ENCODE assay signal across 9 cellular contexts in the genomic region with DNA sequence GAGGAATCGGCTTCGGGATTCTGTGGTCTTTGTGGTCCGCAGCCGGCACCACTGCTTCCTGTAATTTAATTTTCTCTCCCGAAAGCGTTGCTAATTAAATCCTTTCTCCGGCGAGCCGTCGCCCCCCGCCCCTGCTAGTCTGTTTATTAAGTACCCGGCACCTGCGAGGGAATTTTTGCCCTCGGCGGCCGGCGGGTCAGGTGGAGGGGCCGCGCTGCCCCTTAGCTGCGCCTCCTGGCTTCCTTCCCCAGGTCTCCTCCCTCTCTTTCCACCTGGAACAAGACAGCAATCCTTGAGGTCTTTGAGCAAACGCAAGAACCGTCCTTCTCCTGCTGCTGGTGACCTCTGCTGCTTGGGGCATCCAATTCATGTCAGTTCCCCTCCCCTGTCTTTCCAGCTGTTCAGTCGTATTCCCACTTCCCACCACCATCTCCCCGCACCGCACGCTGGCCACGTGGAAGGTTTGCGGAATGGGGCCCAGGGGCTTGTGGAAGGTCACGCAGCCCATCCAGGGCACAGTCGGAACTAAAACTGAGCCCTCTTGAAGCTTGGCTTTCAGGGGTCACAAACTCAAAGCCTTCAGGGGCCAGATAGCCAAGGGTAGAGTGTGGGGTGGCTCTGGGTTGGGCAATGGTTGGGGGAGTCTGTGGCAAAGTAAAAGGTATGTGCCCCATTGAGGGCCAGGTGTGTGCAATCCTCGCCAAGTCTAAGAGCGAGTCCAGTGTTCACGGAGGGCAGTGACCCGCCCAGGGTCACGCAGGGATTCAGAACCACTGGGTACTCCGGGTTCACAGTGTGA. TPM values are rescaled to one million over a fixed set of nuclear protein-coding genes. Genes with fewer than 3 reads are reported as not detected.
A peak's percentile ranks its signal among the peaks of the same experiment; 100 is the strongest.
DNase-seq lines count a peak whose midpoint lies in the region; ATAC-seq, FAIRE-seq and TF ChIP-seq lines count a peak whose summit lies in the region.
"Had no signal": no experiment of that assay in that cellular context is flagged by ENCODE, and none has a peak within 500 bp of the region (broad histone marks: within the 10 kb centered on the region; RNA-seq: fewer than 3 reads in every experiment).

No MANE protein-coding gene starts in this region.

- no peak for TF ChIP-seq POLR2A in transverse colon (IDR thresholded peaks at IDR 0.05)

- peaks cover 6% of the 10 kb centered on the region for H4K20me1 ChIP-seq in astrocyte (ENCODE audit: insufficient read depth, low read length)

- H3K36me3 ChIP-seq in astrocyte (ENCODE audit: insufficient read depth, low read length) (no peaks in the 10 kb centered on the region), mesenchymal stem cell (ENCODE audit: control insufficient read depth in 1 of 2, insufficient read depth in 2 of 2, low read depth in 1 of 2, low read length in 2 of 2) (no peaks in the 10 kb centered on the region), transverse colon (no peaks in the 10 kb centered on the region)
- H3K36me3 ChIP-seq: adrenal gland had no signal

- no peaks in the 10 kb centered on the region for H3K9me3 Mint-ChIP-seq in activated T-cell treated with anti-CD3 and anti-CD28 coated beads, Interleukin-2, amount 50 U/mL, for 72 hours
- H3K9me3 Mint-ChIP-seq in astrocyte (ENCODE audit: unreplicated experiment): peaks cover 4% of the 10 kb centered on the region

- no peak overlapping the region for H3K14ac ChIP-seq in mesenchymal stem cell (ENCODE audit: low read length in 2 of 2)

- H2BK120ac ChIP-seq in mesenchymal stem cell (ENCODE audit: low read depth, low read length): no peak overlapping the region

- H3K27ac ChIP-seq in astrocyte (ENCODE audit: low read depth, low read length): no peak overlapping the region
- no peak overlapping the region for H3K27ac ChIP-seq in mesenchymal stem cell (ENCODE audit: low read length, poor library complexity, severe bottlenecking)
- no peak overlapping the region for H3K27ac ChIP-seq in transverse colon
- H3K27ac ChIP-seq: adrenal gland had no signal

- H3K79me2 ChIP-seq in astrocyte (ENCODE audit: insufficient read depth, low read length): no peaks in the 10 kb centered on the region

- intact Hi-C loops in transverse colon (cut with DNase I; ENCODE audit: low total_unique reads): no loop called here

- no peak overlapping the region for H2BK15ac ChIP-seq in mesenchymal stem cell (ENCODE audit: low read depth, poor library complexity, severe bottlenecking)

- FAIRE-seq in astrocyte (lab: Jason Lieb, UNC): no peak

- no peak overlapping the region for H4K91ac ChIP-seq in mesenchymal stem cell (ENCODE audit: low read length)

- in situ Hi-C loops in transverse colon (cut with MboI; ENCODE audit: low pct_ligation_motif_present in 1 of 4, low pct_unique_long_range_greater_than_20kb in 1 of 4, low sequenced_read_pairs in 3 of 4): loop anchor here in 1 of 4 donors (25.0 kb wide), 1 partner anchor 187 kb away; the partner anchor contains the start of genes GSTZ1 and POMT2

- H3K4me2 ChIP-seq in astrocyte (ENCODE audit: low read length) (peak overlapping the region; percentile 91), mesenchymal stem cell (ENCODE audit: low read length, poor library complexity, severe bottlenecking) (peak overlapping the region; percentile 80)

- no peak for TF ChIP-seq CTCF in astrocyte (IDR thresholded peaks at IDR 0.05; ENCODE audit: insufficient read depth, low read depth, low read length)
- no peak for TF ChIP-seq CTCF in transverse colon (IDR thresholded peaks at IDR 0.05)

- WGBS in mesenchymal stem cell: 40% methylated on average over 36 of the region's 36 CpGs
- WGBS in transverse colon (ENCODE audit: low coverage in 1 of 2), 2 donors: 30 to 93% methylated on average over 3 to 36 of the region's 36 CpGs

- no peak overlapping the region for H3K18ac ChIP-seq in mesenchymal stem cell (ENCODE audit: low read depth in 1 of 2, low read length in 2 of 2)

- H4K8ac ChIP-seq in mesenchymal stem cell (ENCODE audit: low read length): no peak overlapping the region

- H3K4ac ChIP-seq in mesenchymal stem cell (ENCODE audit: low read depth in 1 of 2, low read length in 2 of 2): no peak overlapping the region

- TF ChIP-seq EP300 in transverse colon (IDR thresholded peaks at IDR 0.05; ENCODE audit: low read depth): no peak

- H3K9me3 ChIP-seq in astrocyte (ENCODE audit: insufficient read depth, low read depth, low read length) (no peaks in the 10 kb centered on the region), mesenchymal stem cell (ENCODE audit: control insufficient read depth, low read length) (no peaks in the 10 kb centered on the region), transverse colon (no peaks in the 10 kb centered on the region)
- H3K9me3 ChIP-seq: adrenal gland had no signal

- peaks cover 10% of the 10 kb centered on the region for H3K4me1 ChIP-seq in astrocyte (ENCODE audit: insufficient read depth, low read length)
- H3K4me1 ChIP-seq in mesenchymal stem cell (ENCODE audit: control insufficient read depth, insufficient read depth, low read depth, low read length): peaks cover 10% of the 10 kb centered on the region
- peaks cover 28 to 49% (median 38%) of the 10 kb centered on the region in 4 donors for H3K4me1 ChIP-seq in transverse colon

- no peak overlapping the region for H2BK12ac ChIP-seq in mesenchymal stem cell (ENCODE audit: low read length in 2 of 2)

- no peak overlapping the region for H2BK5ac ChIP-seq in mesenchymal stem cell (ENCODE audit: low read depth, low read length, poor library complexity, severe bottlenecking)

- peak overlapping the region in 1 of 2 experiments; percentile 40 for H3K23ac ChIP-seq in mesenchymal stem cell (ENCODE audit: low read length in 2 of 2)

- no peak overlapping the region for H3K9ac ChIP-seq in astrocyte (ENCODE audit: low read length)
- H3K9ac ChIP-seq in mesenchymal stem cell (ENCODE audit: low read length): peak overlapping the region; percentile 45

- no peaks in the 10 kb centered on the region for H3K36me3 Mint-ChIP-seq in activated T-cell treated with anti-CD3 and anti-CD28 coated beads, Interleukin-2, amount 50 U/mL, for 72 hours (ENCODE audit: insufficient read depth in 2 of 2)
- H3K36me3 Mint-ChIP-seq in astrocyte (ENCODE audit: low read depth, unreplicated experiment): peaks cover 17% of the 10 kb centered on the region

- H2AFZ ChIP-seq in astrocyte (ENCODE audit: low read depth, low read length) (no peak overlapping the region), mesenchymal stem cell (ENCODE audit: low read depth, low read length) (no peak overlapping the region)

- peaks cover 31% of the 10 kb centered on the region for H3K4me1 Mint-ChIP-seq in activated T-cell treated with anti-CD3 and anti-CD28 coated beads, Interleukin-2, amount 50 U/mL, for 72 hours (ENCODE audit: low read depth)
- H3K4me1 Mint-ChIP-seq in astrocyte (ENCODE audit: low read depth, unreplicated experiment): peaks cover 9% of the 10 kb centered on the region

- peaks cover 30% of the 10 kb centered on the region for H3K27me3 Mint-ChIP-seq in activated T-cell treated with anti-CD3 and anti-CD28 coated beads, Interleukin-2, amount 50 U/mL, for 72 hours (ENCODE audit: low read depth)
- peaks cover 43% of the 10 kb centered on the region for H3K27me3 Mint-ChIP-seq in astrocyte (ENCODE audit: low read depth, unreplicated experiment)

- no peak for ATAC-seq in activated T-cell treated with anti-CD3 and anti-CD28 coated beads, Interleukin-2, amount 50 U/mL, for 72 hours (replicated peaks in 1 of 2)

- DNase-seq in activated T-cell treated with anti-CD3 and anti-CD28 coated beads, Interleukin-2, amount 50 U/mL, for 72 hours: no peak
- no peak for DNase-seq in activated T-cell treated with anti-CD3 and anti-CD28 coated beads, Interleukin-2, amount 50 U/mL, for 48 hours
- DNase-seq in astrocyte (ENCODE audit: low read depth) (no peak), mesenchymal stem cell (no peak), transverse colon (no peak), CD1c-positive myeloid dendritic cell (ENCODE audit: extremely low spot score) (no peak), ureter (ENCODE audit: low spot score) (no peak), HuH-7 (ENCODE audit: low spot score) (no peak)

- no peaks in the 10 kb centered on the region for H3K79me1 ChIP-seq in mesenchymal stem cell (replicated peaks; ENCODE audit: low read length, poor library complexity, severe bottlenecking)

- H3K4me3 ChIP-seq in astrocyte (ENCODE audit: insufficient read depth, low read depth, low read length): peak overlapping the region; percentile 47
- H3K4me3 ChIP-seq in mesenchymal stem cell (ENCODE audit: insufficient read depth in 1 of 2, low read depth in 1 of 2, low read length in 2 of 2): peak overlapping the region in 1 of 2 experiments; percentile 81
- peak overlapping the region; percentile 25 to 59 (median 40) for H3K4me3 ChIP-seq in transverse colon

- no peak overlapping the region for H2AK5ac ChIP-seq in mesenchymal stem cell (ENCODE audit: low read length, severe bottlenecking)

- no peak overlapping the region for H3K27ac Mint-ChIP-seq in activated T-cell treated with anti-CD3 and anti-CD28 coated beads, Interleukin-2, amount 50 U/mL, for 72 hours
- H3K27ac Mint-ChIP-seq in astrocyte (ENCODE audit: unreplicated experiment): no peak overlapping the region

- H3K27me3 ChIP-seq in astrocyte (ENCODE audit: insufficient read depth, low read length): peaks cover 22% of the 10 kb centered on the region
- peaks cover 63 to 75% of the 10 kb centered on the region in 2 experiments for H3K27me3 ChIP-seq in mesenchymal stem cell (ENCODE audit: control insufficient read depth in 1 of 2, insufficient read depth in 1 of 2, low read length in 2 of 2)
- peaks cover 14% of the 10 kb centered on the region for H3K27me3 ChIP-seq in transverse colon
- H3K27me3 ChIP-seq: adrenal gland had no signal

- peak overlapping the region; percentile 77 to 80 for H3K4me3 Mint-ChIP-seq in activated T-cell treated with anti-CD3 and anti-CD28 coated beads, Interleukin-2, amount 50 U/mL, for 72 hours
- no peak overlapping the region for H3K4me3 Mint-ChIP-seq in astrocyte (ENCODE audit: unreplicated experiment)

RNA-seq across cellular contexts. Expression of gene ZDHHC22, which starts 16.1 kb away (rescaled TPM):
- total RNA-seq in activated T-cell treated with anti-CD3 and anti-CD28 coated beads, Interleukin-2, amount 50 U/mL, for 72 hours: not detected
- total RNA-seq in astrocyte (0.50 and 0.52 TPM in 2 replicates), transverse colon (under 1 TPM in 1 of 4 donors, not detected in 3; 0.14 TPM), ureter (not detected)
- not detected for polyA plus RNA-seq in mesenchymal stem cell (2013, experiment 1 of 2)
- polyA plus RNA-seq in mesenchymal stem cell (2013, experiment 2 of 2): not detected

RNA-seq across cellular contexts. Expression of gene CIPC, which starts 27.4 kb away (rescaled TPM):
- total RNA-seq in activated T-cell treated with anti-CD3 and anti-CD28 coated beads, Interleukin-2, amount 50 U/mL, for 72 hours: 1 to 10 TPM; 5.1 to 6.4 TPM
- total RNA-seq in astrocyte (16.7 and 20.2 TPM in 2 replicates), transverse colon (10 to 100 TPM; 30.8 to 97.1 (median 67.8) TPM), ureter (39.5 TPM)
- 8.8 TPM for polyA plus RNA-seq in mesenchymal stem cell (2013, experiment 1 of 2)
- polyA plus RNA-seq in mesenchymal stem cell (2013, experiment 2 of 2): 8.8 TPM

RNA-seq across cellular contexts. Expression of gene TMEM63C, which starts 56.1 kb away (rescaled TPM):
- total RNA-seq in activated T-cell treated with anti-CD3 and anti-CD28 coated beads, Interleukin-2, amount 50 U/mL, for 72 hours: 1 to 10 TPM; 1.9 to 2.1 TPM
- total RNA-seq in astrocyte: 11.3 and 22.8 TPM in 2 replicates
- 0.03 TPM for polyA plus RNA-seq in mesenchymal stem cell (2013, experiment 1 of 2)
- polyA plus RNA-seq in mesenchymal stem cell (2013, experiment 2 of 2): 0.07 TPM
- total RNA-seq in transverse colon: 10 to 100 TPM; 20.1 to 60.2 (median 33.9) TPM
- total RNA-seq in ureter: 0.55 TPM
